ENCODE assay signal across 1 cellular context in the genomic region with DNA sequence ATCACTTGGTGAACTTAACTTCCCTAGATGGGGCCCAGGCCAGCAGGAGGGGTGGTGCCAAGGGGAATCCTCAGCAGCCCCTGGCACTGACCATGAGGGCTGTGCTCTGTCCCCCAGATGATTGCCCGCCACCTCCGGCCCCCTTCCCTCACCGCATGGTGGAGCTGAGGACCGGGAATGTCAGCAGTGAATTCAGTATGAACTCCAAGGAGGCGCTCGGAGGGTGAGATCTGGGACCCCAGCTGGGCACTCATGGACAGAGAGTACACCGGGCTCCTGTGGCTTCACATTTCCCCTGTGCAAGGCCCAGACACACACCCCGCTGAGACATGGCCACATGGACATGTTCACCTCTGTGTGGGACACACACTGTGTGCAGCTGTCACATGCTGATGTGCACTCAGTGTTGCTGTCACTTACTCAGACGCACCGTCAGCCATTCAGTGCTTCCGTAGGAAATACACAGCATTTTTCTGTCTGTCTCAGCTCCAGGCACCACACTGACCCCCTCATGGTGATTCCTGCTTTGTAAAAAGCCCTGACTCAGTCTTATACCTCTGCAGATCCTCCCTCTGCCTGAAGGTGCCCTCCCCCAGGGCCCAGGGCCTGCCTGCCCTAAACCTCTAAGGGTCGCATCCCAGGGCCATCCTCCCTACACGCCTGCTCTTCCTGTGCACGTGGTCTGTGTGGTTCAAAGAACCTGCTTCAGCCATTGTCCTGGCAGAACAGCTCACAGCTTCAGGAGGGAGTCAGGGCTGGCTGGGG.
TF ChIP-seq lines count a peak whose summit lies in the region.

No MANE protein-coding gene starts in this region.

TF ChIP-seq in K562, 482 proteins besides CTCF, POLR2A, EP300 and RAD21:
- TF ChIP-seq ZNF263 (CRISPR knock-in tag; IDR thresholded peaks at IDR 0.05; ENCODE audit: borderline replicate concordance) = peak; percentile 27; the same call in 1 of the 2 replicates
- TF ChIP-seq, protein P1, sequence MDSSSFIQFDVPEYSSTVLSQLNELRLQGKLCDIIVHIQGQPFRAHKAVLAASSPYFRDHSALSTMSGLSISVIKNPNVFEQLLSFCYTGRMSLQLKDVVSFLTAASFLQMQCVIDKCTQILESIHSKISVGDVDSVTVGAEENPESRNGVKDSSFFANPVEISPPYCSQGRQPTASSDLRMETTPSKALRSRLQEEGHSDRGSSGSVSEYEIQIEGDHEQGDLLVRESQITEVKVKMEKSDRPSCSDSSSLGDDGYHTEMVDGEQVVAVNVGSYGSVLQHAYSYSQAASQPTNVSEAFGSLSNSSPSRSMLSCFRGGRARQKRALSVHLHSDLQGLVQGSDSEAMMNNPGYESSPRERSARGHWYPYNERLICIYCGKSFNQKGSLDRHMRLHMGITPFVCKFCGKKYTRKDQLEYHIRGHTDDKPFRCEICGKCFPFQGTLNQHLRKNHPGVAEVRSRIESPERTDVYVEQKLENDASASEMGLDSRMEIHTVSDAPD (CRISPR knock-in tag; IDR thresholded peaks at IDR 0.05) = no peak
